In genomic region chr4:55356991-55357461, GRCh38 we compare ENCODE assay signal across 13 cellular contexts. TPM values are rescaled to one million over a fixed set of nuclear protein-coding genes. Genes with fewer than 3 reads are reported as not detected.
DNase-seq lines count a peak whose midpoint lies in the region; ATAC-seq and TF ChIP-seq lines count a peak whose summit lies in the region.
"Had no signal": no experiment of that assay in that cellular context is flagged by ENCODE, and none has a peak within 500 bp of the region (broad histone marks: within the 10 kb centered on the region; RNA-seq: fewer than 3 reads in every experiment).

No MANE protein-coding gene starts in this region.

- peaks cover 6% of the 10 kb centered on the region for H3K9me3 Mint-ChIP-seq in activated CD4-positive, alpha-beta memory T cell treated with anti-CD3 and anti-CD28 coated beads, Interleukin-2, amount 10 ng/mL, durations not matched to agents 7 days and 5 days
- H3K9me3 Mint-ChIP-seq in activated CD4-positive, alpha-beta memory T cell treated with anti-CD3 and anti-CD28 coated beads for 36 hours: no peaks in the 10 kb centered on the region

- peaks cover 0 to 22% of the 10 kb centered on the region in 2 donors for H3K4me1 ChIP-seq in ascending aorta
- peaks cover 10% of the 10 kb centered on the region for H3K4me1 ChIP-seq in hepatocyte (ENCODE audit: insufficient read depth)
- H3K4me1 ChIP-seq in vagina: peaks cover 31% of the 10 kb centered on the region
- H3K4me1 ChIP-seq in right cardiac atrium (ENCODE audit: control insufficient read depth, insufficient read depth, low read length): peaks cover 4% of the 10 kb centered on the region

- no peak for TF ChIP-seq POLR2A in vagina (IDR thresholded peaks at IDR 0.05)

- no peak for TF ChIP-seq CTCF in ascending aorta (IDR thresholded peaks at IDR 0.05)
- no peak for TF ChIP-seq CTCF in hepatocyte (IDR thresholded peaks at IDR 0.05; ENCODE audit: poor library complexity)
- no peak for TF ChIP-seq CTCF in vagina (IDR thresholded peaks at IDR 0.05)

- H3K9me2 ChIP-seq in hepatocyte (replicated peaks; ENCODE audit: insufficient read depth): no peaks in the 10 kb centered on the region

- no peaks in the 10 kb centered on the region for H3K27me3 Mint-ChIP-seq in activated CD4-positive, alpha-beta memory T cell treated with anti-CD3 and anti-CD28 coated beads, Interleukin-2, amount 10 ng/mL, durations not matched to agents 7 days and 5 days
- no peaks in the 10 kb centered on the region for H3K27me3 Mint-ChIP-seq in activated CD4-positive, alpha-beta memory T cell treated with anti-CD3 and anti-CD28 coated beads for 36 hours

- H4K20me1 ChIP-seq in hepatocyte (ENCODE audit: insufficient read depth, poor library complexity, severe bottlenecking): no peaks in the 10 kb centered on the region

- intact Hi-C loops in activated CD4-positive, alpha-beta memory T cell treated with anti-CD3 and anti-CD28 coated beads for 36 hours (cut with micrococcal nuclease): no loop called here
- intact Hi-C loops in ascending aorta (cut with DNase I) (no loop called here), vagina (cut with DNase I) (loop anchor here (10.0 kb wide), 1 partner anchor 498 kb away; the partner anchor contains the start of gene EXOC1), right cardiac atrium (cut with DNase I) (no loop called here)

- H3K4me2 ChIP-seq in hepatocyte: peak overlapping the region; percentile 39

- H3K4me3 ChIP-seq in ascending aorta (no peak overlapping the region), hepatocyte (no peak overlapping the region), vagina (no peak overlapping the region), right cardiac atrium (ENCODE audit: low read length) (no peak overlapping the region)
- H3K4me3 ChIP-seq: body of pancreas had no signal

- no peaks in the 10 kb centered on the region for H3K79me2 ChIP-seq in hepatocyte

- no peaks in the 10 kb centered on the region for H3K36me3 ChIP-seq in ascending aorta
- no peaks in the 10 kb centered on the region for H3K36me3 ChIP-seq in hepatocyte (replicated peaks; ENCODE audit: insufficient read depth, low read depth)
- H3K36me3 ChIP-seq in vagina: no peaks in the 10 kb centered on the region

- peak overlapping the region; percentile 7 for H3K27ac Mint-ChIP-seq in activated CD4-positive, alpha-beta memory T cell treated with anti-CD3 and anti-CD28 coated beads, Interleukin-2, amount 10 ng/mL, durations not matched to agents 7 days and 5 days
- no peak overlapping the region for H3K27ac Mint-ChIP-seq in activated CD4-positive, alpha-beta memory T cell treated with anti-CD3 and anti-CD28 coated beads for 36 hours

- peaks cover 22% of the 10 kb centered on the region for H3K36me3 Mint-ChIP-seq in activated CD4-positive, alpha-beta memory T cell treated with anti-CD3 and anti-CD28 coated beads, Interleukin-2, amount 10 ng/mL, durations not matched to agents 7 days and 5 days (ENCODE audit: low read depth)
- H3K36me3 Mint-ChIP-seq in activated CD4-positive, alpha-beta memory T cell treated with anti-CD3 and anti-CD28 coated beads for 36 hours: peaks cover 16% of the 10 kb centered on the region

- H3K27ac ChIP-seq in ascending aorta (peak overlapping the region; percentile 71 to 86), hepatocyte (no peak overlapping the region), vagina (peak overlapping the region; percentile 62), right cardiac atrium (ENCODE audit: low read length) (no peak overlapping the region)
- H3K27ac ChIP-seq: body of pancreas had no signal

- 58% methylated on average over 5 of the region's 5 CpGs for WGBS in hepatocyte (ENCODE audit: low lambda C conversion rate, missing lambda C conversion rate)
- 93% methylated on average over 5 of the region's 5 CpGs for WGBS in right cardiac atrium

- H3K27me3 ChIP-seq in ascending aorta: no peaks in the 10 kb centered on the region
- H3K27me3 ChIP-seq in hepatocyte: no peaks in the 10 kb centered on the region
- H3K27me3 ChIP-seq in vagina: no peaks in the 10 kb centered on the region
- H3K27me3 ChIP-seq in right cardiac atrium (ENCODE audit: control insufficient read depth, insufficient read depth): no peaks in the 10 kb centered on the region
- H3K27me3 ChIP-seq: body of pancreas had no signal

- POLR2A ChIA-PET in activated CD4-positive, alpha-beta memory T cell treated with anti-CD3 and anti-CD28 coated beads, Interleukin-2, amount 10 ng/mL, durations not matched to agents 7 days and 5 days (lab: Charles Lee): no interaction called here
- POLR2A ChIA-PET in activated CD4-positive, alpha-beta memory T cell treated with anti-CD3 and anti-CD28 coated beads for 36 hours (lab: Charles Lee): no interaction called here

- no peak for ATAC-seq in right cardiac atrium
- ATAC-seq: body of pancreas had no signal

- no peak overlapping the region for H2AFZ ChIP-seq in hepatocyte

- no peak overlapping the region for H3K4me3 Mint-ChIP-seq in activated CD4-positive, alpha-beta memory T cell treated with anti-CD3 and anti-CD28 coated beads, Interleukin-2, amount 10 ng/mL, durations not matched to agents 7 days and 5 days
- no peak overlapping the region for H3K4me3 Mint-ChIP-seq in activated CD4-positive, alpha-beta memory T cell treated with anti-CD3 and anti-CD28 coated beads for 36 hours

- DNase-seq in activated CD4-positive, alpha-beta memory T cell treated with anti-CD3 and anti-CD28 coated beads, Interleukin-2, amount 10 ng/mL, durations not matched to agents 7 days and 5 days: no peak
- no peak for DNase-seq in activated CD4-positive, alpha-beta memory T cell treated with anti-CD3 and anti-CD28 coated beads for 36 hours
- no peak for DNase-seq in ascending aorta (ENCODE audit: low spot score in 2 of 2)
- DNase-seq in hepatocyte (ENCODE audit: low spot score): peak; percentile 28
- DNase-seq in vagina (ENCODE audit: extremely low spot score in 2 of 2): peak in 1 of 2 donors; percentile 84
- no peak for DNase-seq in NOMO-1 treated with dmso at 0.1 percent for 144 hours (lab: John Stamatoyannopoulos, UW; ENCODE audit: unreplicated experiment)
- no peak for DNase-seq in right cardiac atrium
- no peak for DNase-seq in NCI-H2227 treated with DMSO at 0.1 percent for 48 hours (lab: John Stamatoyannopoulos, UW)
- DNase-seq: body of pancreas, DMS79, Karpas-422, retina, Right ventricle myocardium superior had no signal

- H3K9me3 ChIP-seq in ascending aorta (no peaks in the 10 kb centered on the region), hepatocyte (ENCODE audit: low read depth) (no peaks in the 10 kb centered on the region), vagina (no peaks in the 10 kb centered on the region), right cardiac atrium (ENCODE audit: control insufficient read depth, low read length) (no peaks in the 10 kb centered on the region)
- H3K9me3 ChIP-seq: body of pancreas had no signal

- peaks cover 15% of the 10 kb centered on the region for H3K4me1 Mint-ChIP-seq in activated CD4-positive, alpha-beta memory T cell treated with anti-CD3 and anti-CD28 coated beads, Interleukin-2, amount 10 ng/mL, durations not matched to agents 7 days and 5 days
- peaks cover 15% of the 10 kb centered on the region for H3K4me1 Mint-ChIP-seq in activated CD4-positive, alpha-beta memory T cell treated with anti-CD3 and anti-CD28 coated beads for 36 hours (ENCODE audit: low read depth)

- CTCF ChIA-PET in activated CD4-positive, alpha-beta memory T cell treated with anti-CD3 and anti-CD28 coated beads, Interleukin-2, amount 10 ng/mL, durations not matched to agents 7 days and 5 days (lab: Charles Lee): interaction anchor here (0.6 to 3.6 kb wide), 2 partner anchors 11 to 33 kb away, joined by 4 to 20 read pairs; partner anchors contain the start of gene SRD5A3
- CTCF ChIA-PET in activated CD4-positive, alpha-beta memory T cell treated with anti-CD3 and anti-CD28 coated beads for 36 hours (lab: Charles Lee): interaction anchor here (0.6 to 3.6 kb wide), 3 partner anchors 11 to 1969 kb away, joined by 4 to 18 read pairs (median 8); partner anchors contain the start of gene SRD5A3

RNA-seq across cellular contexts. Expression of gene SRD5A3, which starts 11.0 kb away (rescaled TPM):
- 10 to 100 TPM; 11.8 to 12.0 TPM for total RNA-seq in activated CD4-positive, alpha-beta memory T cell treated with anti-CD3 and anti-CD28 coated beads, Interleukin-2, amount 10 ng/mL, durations not matched to agents 7 days and 5 days
- 10 to 100 TPM; 19.2 to 19.7 TPM for total RNA-seq in activated CD4-positive, alpha-beta memory T cell treated with anti-CD3 and anti-CD28 coated beads for 36 hours
- total RNA-seq in ascending aorta (6.8 TPM), hepatocyte (32.4 and 37.5 TPM in 2 replicates), vagina (25.5 TPM), right cardiac atrium (10 to 100 TPM in 2 of 4 donors, 1 to 10 TPM in 2; 9.5 to 14.9 (median 11.0) TPM)
- polyA plus RNA-seq in hepatocyte (48.7 and 64.3 TPM in 2 replicates), right cardiac atrium (9.7 TPM)

RNA-seq across cellular contexts. Expression of gene TMEM165, which starts 38.7 kb away (rescaled TPM):
- 10 to 100 TPM; 68.2 to 70.1 TPM for total RNA-seq in activated CD4-positive, alpha-beta memory T cell treated with anti-CD3 and anti-CD28 coated beads, Interleukin-2, amount 10 ng/mL, durations not matched to agents 7 days and 5 days
- total RNA-seq in activated CD4-positive, alpha-beta memory T cell treated with anti-CD3 and anti-CD28 coated beads for 36 hours: 10 to 100 TPM; 50.4 to 56.8 TPM
- total RNA-seq in ascending aorta: 178 TPM
- total RNA-seq in hepatocyte: 146 and 160 TPM in 2 replicates
- polyA plus RNA-seq in hepatocyte: 152 and 172 TPM in 2 replicates
- 171 TPM for total RNA-seq in vagina
- total RNA-seq in right cardiac atrium: 10 to 100 TPM; 45.3 to 89.9 (median 53.1) TPM
- 47.1 TPM for polyA plus RNA-seq in right cardiac atrium

Comparison
In these comparisons a context has a peak if more than half of its experiments do, and no peak if none do; other contexts are left out.
1. H3K27ac ChIP-seq: peak in ascending aorta (2 of 2) and vagina (single experiment); none in hepatocyte (single experiment) and right cardiac atrium (single experiment).